ENCODE assay signal across 19 cellular contexts in genomic region chr10:131494451-131494850, GRCh38.
DNase-seq lines count a peak whose midpoint lies in the region; ATAC-seq and TF ChIP-seq lines count a peak whose summit lies in the region.
"Had no signal": no experiment of that assay in that cellular context is flagged by ENCODE, and none has a peak within 500 bp of the region (broad histone marks: within the 10 kb centered on the region; RNA-seq: fewer than 3 reads in every experiment).

No MANE protein-coding gene starts in this region.

- H2BK5ac ChIP-seq in neuronal stem cell (ENCODE audit: low read length) = no peak overlapping the region

- H3K4me2 ChIP-seq in neuronal stem cell (ENCODE audit: insufficient read depth, low read length, poor library complexity, severe bottlenecking) = no peak overlapping the region
- H3K4me2 ChIP-seq: A549; BLaER1 treated with 17β-estradiol and CSF1 and Interleukin-3, amounts not matched to agents 10 nM and 100 nM had no signal

- TF ChIP-seq POLR2A in Peyer's patch (IDR thresholded peaks at IDR 0.05) = no peak

- H2AK5ac ChIP-seq in neuronal stem cell (ENCODE audit: low read depth, low read length) = no peak overlapping the region

- H3K4me1 ChIP-seq in neuronal stem cell (ENCODE audit: control insufficient read depth in 2 of 2, insufficient read depth in 1 of 2, low read depth in 1 of 2, low read length in 2 of 2) = no peaks in the 10 kb centered on the region
- no peaks in the 10 kb centered on the region for H3K4me1 ChIP-seq in Peyer's patch
- H3K4me1 ChIP-seq: A549, Caco-2 had no signal

- H3K27me3 ChIP-seq in neuronal stem cell (ENCODE audit: control insufficient read depth in 3 of 3, insufficient read depth in 3 of 3, low read depth in 1 of 3, low read length in 3 of 3) (no peaks in the 10 kb centered on the region), Peyer's patch (no peaks in the 10 kb centered on the region)
- H3K27me3 ChIP-seq: BLaER1 treated with 17β-estradiol and CSF1 and Interleukin-3, amounts not matched to agents 10 nM and 100 nM had no signal

- no peaks in the 10 kb centered on the region for H3K9me3 ChIP-seq in neuronal stem cell (replicated peaks in 1 of 2; ENCODE audit: control insufficient read depth in 2 of 2, insufficient read depth in 1 of 2, low read depth in 1 of 2, low read length in 2 of 2)
- peaks cover 0 to 3% (median 0%) of the 10 kb centered on the region in 4 donors for H3K9me3 ChIP-seq in Peyer's patch
- H3K9me3 ChIP-seq: A549, Caco-2 had no signal

- no peak overlapping the region for H2AFZ ChIP-seq in neuronal stem cell (ENCODE audit: low read length)

- no peak overlapping the region for H3K27ac Mint-ChIP-seq in stimulated activated effector memory CD8-positive, alpha-beta T cell treated with anti-CD3 and anti-CD28 coated beads, Interleukin-12 subunit alpha, Interleukin-12 subunit beta, amount 100 ng/mL, for 72 hours
- H3K27ac Mint-ChIP-seq: B cell; CD4-positive, alpha-beta T cell; CD8-positive, alpha-beta T cell had no signal

- no peak overlapping the region for H2BK12ac ChIP-seq in neuronal stem cell (ENCODE audit: low read length)

- H3K27ac ChIP-seq in neuronal stem cell (replicated peaks; ENCODE audit: low read length) (no peak overlapping the region), Peyer's patch (no peak overlapping the region)
- H3K27ac ChIP-seq: 22Rv1; A549; BLaER1 treated with 17β-estradiol and CSF1 and Interleukin-3, amounts not matched to agents 10 nM and 100 nM; C4-2B had no signal

- no peak for TF ChIP-seq CTCF in Peyer's patch (IDR thresholded peaks at IDR 0.05)

- H4K91ac ChIP-seq in neuronal stem cell (ENCODE audit: low read depth, low read length, poor library complexity) = no peak overlapping the region

- no peak overlapping the region for H3K23ac ChIP-seq in neuronal stem cell (ENCODE audit: low read depth, low read length, poor library complexity)

- WGBS in neuronal stem cell (ENCODE audit: extremely low coverage in 2 of 2, insufficient read length in 2 of 2, insufficient replicate concordance in 1 of 2), 2 donors = no CpG with 5 or more reads among the region's 5 CpGs

- no peak overlapping the region for H2BK15ac ChIP-seq in neuronal stem cell (ENCODE audit: low read length)

- DNase-seq in activated CD8-positive, alpha-beta memory T cell treated with anti-CD3 and anti-CD28 coated beads, Interleukin-2, amount 50 U/mL, for 48 hours = peak; percentile 20
- no peak for DNase-seq in activated CD8-positive, alpha-beta memory T cell treated with anti-CD3 and anti-CD28 coated beads for 24 hours
- DNase-seq in neuronal stem cell (ENCODE audit: low spot score) (no peak), Peyer's patch (no peak)
- DNase-seq in stimulated activated effector memory CD8-positive, alpha-beta T cell treated with anti-CD3 and anti-CD28 coated beads, Interleukin-12 subunit alpha, Interleukin-12 subunit beta, amount 100 ng/mL, for 72 hours (ENCODE audit: low spot score in 2 of 2) = no peak
- DNase-seq: AML-193; Caco-2; Calu3; CD4-positive, alpha-beta T cell; CD8-positive, alpha-beta T cell; DMS79 treated with DMSO at 0.1 percent for 48 hours; GF-D8 had no signal

- H3K14ac ChIP-seq in neuronal stem cell (ENCODE audit: low read length) = peak overlapping the region; percentile 11

- H3K4ac ChIP-seq in neuronal stem cell (ENCODE audit: low read length) = no peak overlapping the region

- H3K4me3 Mint-ChIP-seq in stimulated activated effector memory CD8-positive, alpha-beta T cell treated with anti-CD3 and anti-CD28 coated beads, Interleukin-12 subunit alpha, Interleukin-12 subunit beta, amount 100 ng/mL, for 72 hours = no peak overlapping the region
- H3K4me3 Mint-ChIP-seq: B cell; CD4-positive, alpha-beta T cell; CD8-positive, alpha-beta T cell had no signal

- no peaks in the 10 kb centered on the region for H3K36me3 Mint-ChIP-seq in stimulated activated effector memory CD8-positive, alpha-beta T cell treated with anti-CD3 and anti-CD28 coated beads, Interleukin-12 subunit alpha, Interleukin-12 subunit beta, amount 100 ng/mL, for 72 hours
- H3K36me3 Mint-ChIP-seq: CD8-positive, alpha-beta T cell had no signal

- no peak overlapping the region for H3K4me3 ChIP-seq in neuronal stem cell (ENCODE audit: low read length in 2 of 2)
- H3K4me3 ChIP-seq in Peyer's patch = no peak overlapping the region
- H3K4me3 ChIP-seq: A549; BLaER1 treated with 17β-estradiol and CSF1 and Interleukin-3, amounts not matched to agents 10 nM and 100 nM had no signal

- H4K8ac ChIP-seq in neuronal stem cell (ENCODE audit: low read depth, low read length) = no peak overlapping the region

- no peak overlapping the region for H2BK120ac ChIP-seq in neuronal stem cell (ENCODE audit: low read depth, low read length)

- no peaks in the 10 kb centered on the region for H3K4me1 Mint-ChIP-seq in stimulated activated effector memory CD8-positive, alpha-beta T cell treated with anti-CD3 and anti-CD28 coated beads, Interleukin-12 subunit alpha, Interleukin-12 subunit beta, amount 100 ng/mL, for 72 hours
- H3K4me1 Mint-ChIP-seq: B cell had no signal

- no peak overlapping the region for H3K18ac ChIP-seq in neuronal stem cell (ENCODE audit: low read length)

- H3K79me1 ChIP-seq in neuronal stem cell (ENCODE audit: low read depth, low read length) = no peaks in the 10 kb centered on the region

- no peak overlapping the region for H3K9ac ChIP-seq in neuronal stem cell (ENCODE audit: low read depth, low read length, poor library complexity)
- H3K9ac ChIP-seq: BLaER1 treated with 17β-estradiol and CSF1 and Interleukin-3, amounts not matched to agents 10 nM and 100 nM had no signal

- H3K36me3 ChIP-seq in neuronal stem cell (replicated peaks in 1 of 2; ENCODE audit: control insufficient read depth in 2 of 2, insufficient read depth in 2 of 2, low read length in 2 of 2) (no peaks in the 10 kb centered on the region), Peyer's patch (no peaks in the 10 kb centered on the region)
- H3K36me3 ChIP-seq: BLaER1 treated with 17β-estradiol and CSF1 and Interleukin-3, amounts not matched to agents 10 nM and 100 nM had no signal

- ATAC-seq in stimulated activated effector memory CD8-positive, alpha-beta T cell treated with anti-CD3 and anti-CD28 coated beads, Interleukin-12 subunit alpha, Interleukin-12 subunit beta, amount 100 ng/mL, for 72 hours = peak; percentile 21
- no peak for ATAC-seq in HG03045 (IDR thresholded peaks at IDR 0.05; ENCODE audit: unreplicated experiment)
- no peak for ATAC-seq in GM21786 (IDR thresholded peaks at IDR 0.05; ENCODE audit: unreplicated experiment)
- ATAC-seq: A549; CD8-positive, alpha-beta T cell had no signal

- peaks cover 7% of the 10 kb centered on the region for H3K9me3 Mint-ChIP-seq in stimulated activated effector memory CD8-positive, alpha-beta T cell treated with anti-CD3 and anti-CD28 coated beads, Interleukin-12 subunit alpha, Interleukin-12 subunit beta, amount 100 ng/mL, for 72 hours
- H3K9me3 Mint-ChIP-seq: CD4-positive, alpha-beta T cell; CD8-positive, alpha-beta T cell had no signal
